In the genomic region with DNA sequence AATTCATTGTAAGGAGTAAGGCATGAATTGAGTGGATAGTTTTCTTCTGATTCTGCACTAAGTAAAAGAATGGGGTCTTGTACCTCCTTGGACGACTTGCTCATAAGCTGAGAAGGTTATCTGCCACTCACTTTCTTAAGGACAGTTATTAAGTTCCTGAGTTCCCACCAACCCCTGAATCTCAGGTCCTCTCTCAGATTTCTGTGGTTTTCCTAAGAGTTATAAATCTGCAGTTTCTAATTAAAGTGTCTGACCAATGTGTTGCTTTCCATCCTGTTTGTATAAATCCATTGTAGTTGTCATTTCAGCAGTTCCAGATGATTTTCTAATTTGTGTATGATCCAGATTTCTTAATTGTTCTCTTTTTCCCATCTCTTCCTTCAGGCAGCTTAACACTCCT, we compare ENCODE assay signal across 29 cellular contexts.
"Had no signal": no experiment of that assay in that cellular context is flagged by ENCODE, and none has a peak within 500 bp of the region (broad histone marks: within the 10 kb centered on the region; RNA-seq: fewer than 3 reads in every experiment).

No MANE protein-coding gene starts in this region.

- H3K27me3 ChIP-seq: heart left ventricle, suprapubic skin, tibial artery, upper lobe of right lung had no signal

- H3K4me3 Mint-ChIP-seq: immature natural killer cell; memory B cell; naive thymus-derived CD4-positive, alpha-beta T cell; natural killer cell treated with Interleukin-12 subunit alpha and Interleukin-12 subunit beta and Interleukin-15 and Interleukin-18, amount 100 ng/mL, for 72 hours; neural crest cell; stimulated activated effector memory CD8-positive, alpha-beta T cell treated with anti-CD3 and anti-CD28 coated beads, Interleukin-12 subunit alpha, Interleukin-12 subunit beta, amount 100 ng/mL, for 72 hours; stimulated activated naive CD8-positive, alpha-beta T cell treated with anti-CD3 and anti-CD28 coated beads, Interleukin-15, Interleukin-2, amounts not matched to agents 100 ng/mL and 50 ng/mL, for 24 hours had no signal

- ATAC-seq: heart left ventricle; left colon; mucosa of descending colon; naive thymus-derived CD4-positive, alpha-beta T cell; natural killer cell treated with Interleukin-12 subunit alpha and Interleukin-12 subunit beta and Interleukin-15 and Interleukin-18, amount 100 ng/mL, for 72 hours; right cardiac atrium; stimulated activated effector memory CD8-positive, alpha-beta T cell treated with anti-CD3 and anti-CD28 coated beads, Interleukin-12 subunit alpha, Interleukin-12 subunit beta, amount 100 ng/mL, for 72 hours; upper lobe of right lung had no signal

- H3K9me3 Mint-ChIP-seq: immature natural killer cell; memory B cell; naive thymus-derived CD4-positive, alpha-beta T cell; natural killer cell treated with Interleukin-12 subunit alpha and Interleukin-12 subunit beta and Interleukin-15 and Interleukin-18, amount 100 ng/mL, for 72 hours; neural crest cell; stimulated activated effector memory CD8-positive, alpha-beta T cell treated with anti-CD3 and anti-CD28 coated beads, Interleukin-12 subunit alpha, Interleukin-12 subunit beta, amount 100 ng/mL, for 72 hours; stimulated activated naive CD8-positive, alpha-beta T cell treated with anti-CD3 and anti-CD28 coated beads, Interleukin-15, Interleukin-2, amounts not matched to agents 100 ng/mL and 50 ng/mL, for 24 hours had no signal

- H3K27me3 Mint-ChIP-seq: memory B cell; naive thymus-derived CD4-positive, alpha-beta T cell; natural killer cell treated with Interleukin-12 subunit alpha and Interleukin-12 subunit beta and Interleukin-15 and Interleukin-18, amount 100 ng/mL, for 72 hours; stimulated activated naive CD8-positive, alpha-beta T cell treated with anti-CD3 and anti-CD28 coated beads, Interleukin-15, Interleukin-2, amounts not matched to agents 100 ng/mL and 50 ng/mL, for 24 hours had no signal

- H3K9ac ChIP-seq: parathyroid adenoma had no signal

- DNase-seq: heart left ventricle; immature natural killer cell; kidney; left colon; left ventricle myocardium inferior; midbrain; mucosa of descending colon; naive thymus-derived CD4-positive, alpha-beta T cell; occipital lobe; retina; right cardiac atrium; stimulated activated CD4-positive, alpha-beta T cell treated with anti-CD3 and anti-CD28 coated beads, Interleukin-12 subunit alpha, Interleukin-12 subunit beta, amount 100 ng/mL, for 4 hours; stimulated activated CD4-positive, alpha-beta T cell treated with anti-CD3 and anti-CD28 coated beads, Interleukin-15, amount 100 ng/mL, for 24 hours; stimulated activated CD4-positive, alpha-beta T cell treated with anti-CD3 and anti-CD28 coated beads, Interleukin-2, amount 100 ng/mL, for 24 hours; stimulated activated CD4-positive, alpha-beta T cell treated with anti-CD3 and anti-CD28 coated beads, Interleukin-4, amount 100 ng/mL, for 1 hour; stimulated activated naive CD4-positive, alpha-beta T cell; tibial artery; trophoblast cell; upper lobe of right lung had no signal

- H3K4me1 ChIP-seq: heart left ventricle, left ventricle myocardium inferior, parathyroid adenoma, suprapubic skin, tibial artery, upper lobe of right lung had no signal

- H3K27ac Mint-ChIP-seq: immature natural killer cell; memory B cell; naive thymus-derived CD4-positive, alpha-beta T cell; natural killer cell treated with Interleukin-12 subunit alpha and Interleukin-12 subunit beta and Interleukin-15 and Interleukin-18, amount 100 ng/mL, for 72 hours; stimulated activated effector memory CD8-positive, alpha-beta T cell treated with anti-CD3 and anti-CD28 coated beads, Interleukin-12 subunit alpha, Interleukin-12 subunit beta, amount 100 ng/mL, for 72 hours; stimulated activated naive CD8-positive, alpha-beta T cell treated with anti-CD3 and anti-CD28 coated beads, Interleukin-15, Interleukin-2, amounts not matched to agents 100 ng/mL and 50 ng/mL, for 24 hours had no signal

- H3K27ac ChIP-seq: left ventricle myocardium inferior, parathyroid adenoma, suprapubic skin, thoracic aorta, tibial artery, upper lobe of right lung had no signal

- H3K9me3 ChIP-seq: heart left ventricle, left ventricle myocardium inferior, mucosa of descending colon, suprapubic skin, thoracic aorta, tibial artery, upper lobe of right lung had no signal

- H3K4me3 ChIP-seq: heart left ventricle, left ventricle myocardium inferior, lung, mucosa of descending colon, smooth muscle cell, suprapubic skin, thoracic aorta, tibial artery, upper lobe of right lung had no signal

- H3K4me1 Mint-ChIP-seq: immature natural killer cell; memory B cell; neural crest cell; stimulated activated effector memory CD8-positive, alpha-beta T cell treated with anti-CD3 and anti-CD28 coated beads, Interleukin-12 subunit alpha, Interleukin-12 subunit beta, amount 100 ng/mL, for 72 hours had no signal
